Comparison of ENCODE assay signal across 2 cellular contexts in the genomic region with DNA sequence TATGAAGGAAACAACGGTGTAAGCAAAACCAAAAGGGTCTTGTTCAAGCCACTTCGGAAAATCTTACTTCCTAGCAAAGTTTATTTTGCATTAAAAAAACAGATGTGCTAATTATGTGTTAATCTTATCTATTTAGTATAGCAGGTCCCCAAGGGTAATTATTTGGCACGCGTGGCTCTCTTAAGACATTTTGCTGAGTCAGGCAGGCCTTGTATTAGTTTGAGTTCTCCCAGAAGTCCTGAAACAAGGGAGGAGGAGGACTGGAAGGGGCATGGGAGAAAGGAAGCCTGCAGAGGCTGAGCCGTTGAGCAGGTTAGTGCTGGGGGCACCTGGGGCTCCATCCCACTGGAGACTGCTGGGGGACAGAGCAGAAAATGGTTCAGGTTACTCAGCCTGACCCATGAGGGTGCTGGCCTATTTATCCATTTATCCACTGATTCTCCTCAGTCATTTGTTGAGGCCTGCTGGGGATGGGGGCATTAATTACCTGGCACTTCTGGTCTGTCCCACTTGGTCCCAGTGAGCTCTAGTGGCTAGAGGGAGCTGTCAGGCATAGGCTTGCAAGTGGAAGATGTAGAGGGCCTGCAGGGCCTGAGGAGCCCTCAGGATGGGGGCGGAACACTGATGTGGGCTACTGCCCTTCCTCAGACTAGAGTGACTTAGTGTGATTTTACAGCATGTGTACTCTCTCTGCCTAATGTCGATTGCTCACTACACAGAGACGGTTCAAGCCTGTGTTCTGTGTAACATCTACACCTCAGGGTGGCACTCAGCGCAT.
TF ChIP-seq lines count a peak whose summit lies in the region.

No MANE protein-coding gene starts in this region.

TF ChIP-seq in GM23338, 12 proteins besides CTCF, POLR2A, EP300 and RAD21 (continued from another document):
- no peak for TF ChIP-seq NANOG (IDR thresholded peaks at IDR 0.05; ENCODE audit: borderline replicate concordance)
TF ChIP-seq in GM23338: peak in this region for 0.

TF ChIP-seq in WTC11, 78 proteins besides CTCF, POLR2A, EP300 and RAD21 (continued from another document):
- TF ChIP-seq, protein P1, sequence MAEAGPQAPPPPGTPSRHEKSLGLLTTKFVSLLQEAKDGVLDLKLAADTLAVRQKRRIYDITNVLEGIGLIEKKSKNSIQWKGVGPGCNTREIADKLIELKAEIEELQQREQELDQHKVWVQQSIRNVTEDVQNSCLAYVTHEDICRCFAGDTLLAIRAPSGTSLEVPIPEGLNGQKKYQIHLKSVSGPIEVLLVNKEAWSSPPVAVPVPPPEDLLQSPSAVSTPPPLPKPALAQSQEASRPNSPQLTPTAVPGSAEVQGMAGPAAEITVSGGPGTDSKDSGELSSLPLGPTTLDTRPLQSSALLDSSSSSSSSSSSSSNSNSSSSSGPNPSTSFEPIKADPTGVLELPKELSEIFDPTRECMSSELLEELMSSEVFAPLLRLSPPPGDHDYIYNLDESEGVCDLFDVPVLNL (CRISPR knock-in tag; IDR thresholded peaks at IDR 0.05; ENCODE audit: borderline replicate concordance, low read depth): no peak
- TF ChIP-seq RORB (CRISPR knock-in tag; IDR thresholded peaks at IDR 0.05): no peak
- TF ChIP-seq TCF7 (CRISPR knock-in tag; IDR thresholded peaks at IDR 0.05; ENCODE audit: low read depth): no peak
- no peak for TF ChIP-seq ZNF396 (CRISPR knock-in tag; IDR thresholded peaks at IDR 0.05; ENCODE audit: borderline replicate concordance)
- no peak for TF ChIP-seq NFATC4 (CRISPR knock-in tag; IDR thresholded peaks at IDR 0.05)
- no peak for TF ChIP-seq NR2C2 (CRISPR knock-in tag; IDR thresholded peaks at IDR 0.05)
- no peak for TF ChIP-seq E2F1 (CRISPR knock-in tag; IDR thresholded peaks at IDR 0.05)
- no peak for TF ChIP-seq RELA (CRISPR knock-in tag; IDR thresholded peaks at IDR 0.05; ENCODE audit: borderline replicate concordance)
- no peak for TF ChIP-seq FOXP1 (CRISPR knock-in tag; IDR thresholded peaks at IDR 0.05; ENCODE audit: borderline replicate concordance)
- TF ChIP-seq SMAD4 (CRISPR knock-in tag; IDR thresholded peaks at IDR 0.05): no peak
- TF ChIP-seq FOXK1 (CRISPR knock-in tag; IDR thresholded peaks at IDR 0.05): no peak
- TF ChIP-seq TP53 (CRISPR knock-in tag; IDR thresholded peaks at IDR 0.05): no peak
- no peak for TF ChIP-seq CREB1 (CRISPR knock-in tag; IDR thresholded peaks at IDR 0.05)
